In genomic region chr4:141914746-141915145, GRCh38 we compare ENCODE assay signal across 28 cellular contexts.
"Had no signal": no experiment of that assay in that cellular context is flagged by ENCODE, and none has a peak within 500 bp of the region (broad histone marks: within the 10 kb centered on the region; RNA-seq: fewer than 3 reads in every experiment).

No MANE protein-coding gene starts in this region.

- H3K36me3 Mint-ChIP-seq: activated naive CD4-positive, alpha-beta T cell treated with anti-CD3 and anti-CD28 coated beads, Interleukin-2, amount 50 U/mL, for 72 hours; immature natural killer cell; natural killer cell; neural progenitor cell had no signal

- H3K4me2 ChIP-seq: neural progenitor cell had no signal

- H3K9ac ChIP-seq: neural progenitor cell had no signal

- H3K27ac ChIP-seq: foreskin keratinocyte, heart left ventricle, neural progenitor cell, testis, transverse colon had no signal

- H2AFZ ChIP-seq: neural progenitor cell had no signal

- H3K9me3 Mint-ChIP-seq: activated CD8-positive, alpha-beta T cell treated with anti-CD3 and anti-CD28 coated beads for 36 hours; activated naive CD4-positive, alpha-beta T cell treated with anti-CD3 and anti-CD28 coated beads, Interleukin-2, amount 50 U/mL, for 72 hours; activated T-cell treated with anti-CD3 and anti-CD28 coated beads, Interleukin-2, amount 50 U/mL, for 72 hours; immature natural killer cell; natural killer cell; neural progenitor cell had no signal

- H3K4me3 Mint-ChIP-seq: activated CD8-positive, alpha-beta T cell treated with anti-CD3 and anti-CD28 coated beads for 36 hours; activated T-cell treated with anti-CD3 and anti-CD28 coated beads, Interleukin-2, amount 50 U/mL, for 72 hours; immature natural killer cell; natural killer cell; neural progenitor cell had no signal

- H3K27me3 Mint-ChIP-seq: activated CD8-positive, alpha-beta T cell treated with anti-CD3 and anti-CD28 coated beads for 36 hours had no signal

- H3K4me1 Mint-ChIP-seq: immature natural killer cell, natural killer cell, neural progenitor cell had no signal

- ATAC-seq: activated CD8-positive, alpha-beta T cell treated with anti-CD3 and anti-CD28 coated beads for 36 hours; activated naive CD4-positive, alpha-beta T cell treated with anti-CD3 and anti-CD28 coated beads, Interleukin-2, amount 50 U/mL, for 72 hours; activated T-cell treated with anti-CD3 and anti-CD28 coated beads, Interleukin-2, amount 50 U/mL, for 72 hours; foreskin keratinocyte; left colon; natural killer cell; right cardiac atrium; stimulated activated naive CD8-positive, alpha-beta T cell treated with anti-CD3 and anti-CD28 coated beads, Interleukin-15, Interleukin-2, amounts not matched to agents 100 U/mL and 50 U/mL, for 24 hours had no signal

- FAIRE-seq: bronchial epithelial cell, colon had no signal

- H3K4me1 ChIP-seq: foreskin keratinocyte, heart left ventricle, neural progenitor cell, testis, transverse colon had no signal

- H3K4me3 ChIP-seq: heart left ventricle, neural progenitor cell, testis, transverse colon had no signal

- H3K27me3 ChIP-seq: foreskin keratinocyte, heart left ventricle, neural progenitor cell, testis, transverse colon had no signal

- H3K27ac Mint-ChIP-seq: activated CD8-positive, alpha-beta T cell treated with anti-CD3 and anti-CD28 coated beads for 36 hours; activated naive CD4-positive, alpha-beta T cell treated with anti-CD3 and anti-CD28 coated beads, Interleukin-2, amount 50 U/mL, for 72 hours; activated T-cell treated with anti-CD3 and anti-CD28 coated beads, Interleukin-2, amount 50 U/mL, for 72 hours; immature natural killer cell; natural killer cell; neural progenitor cell had no signal

- H3K9me3 ChIP-seq: heart left ventricle, testis, transverse colon had no signal

- DNase-seq: activated CD4-positive, alpha-beta T cell treated with anti-CD3 and anti-CD28 coated beads, Interleukin-2, amount 50 U/mL, for 1 hour; activated CD8-positive, alpha-beta T cell treated with anti-CD3 and anti-CD28 coated beads for 36 hours; activated naive CD4-positive, alpha-beta T cell; activated T-cell treated with anti-CD3 and anti-CD28 coated beads, Interleukin-2, amount 50 U/mL, for 72 hours; anterior cingulate cortex; dermis blood vessel endothelial cell; effector memory CD4-positive, alpha-beta T cell; erythroblast; foreskin keratinocyte; heart left ventricle; hypothalamus; immature natural killer cell; kidney; left colon; mammary epithelial cell; natural killer cell; occipital lobe; posterior cingulate gyrus; right cardiac atrium; stimulated activated CD4-positive, alpha-beta T cell treated with anti-CD3 and anti-CD28 coated beads, Interleukin-2, amount 100 ng/mL, for 48 hours; stimulated activated naive CD8-positive, alpha-beta T cell treated with anti-CD3 and anti-CD28 coated beads, Interleukin-15, Interleukin-2, amounts not matched to agents 100 U/mL and 50 U/mL, for 24 hours; T-helper 2 cell; testis; transverse colon had no signal

- H3K36me3 ChIP-seq: heart left ventricle, neural progenitor cell, transverse colon had no signal
